ENCODE assay signal across 24 cellular contexts in genomic region chr1:19923953-19924346, GRCh38. TPM values are rescaled to one million over a fixed set of nuclear protein-coding genes. Genes with fewer than 3 reads are reported as not detected.
"Had no signal": no experiment of that assay in that cellular context is flagged by ENCODE, and none has a peak within 500 bp of the region (broad histone marks: within the 10 kb centered on the region; RNA-seq: fewer than 3 reads in every experiment).

No MANE protein-coding gene starts in this region.

- H3K9me3 ChIP-seq: MG63, SJCRH30 had no signal

- H3K4me3 ChIP-seq: MG63, SJCRH30 had no signal

- H3K27me3 ChIP-seq: MG63 had no signal

- H3K36me3 ChIP-seq: MG63, SJCRH30 had no signal

- FAIRE-seq: HTR-8/SVneo had no signal

- ATAC-seq: Panc1, SK-N-SH treated with all-trans-retinoic acid at 6 μM for 48 hours had no signal

- H3K4me1 ChIP-seq: SJCRH30 had no signal

- H3K27ac ChIP-seq: HL-60, RWPE1, SJCRH30 had no signal

- DNase-seq: Karpas-422, KG1, MG63, NCI-H1092, NCI-H1105 treated with DMSO at 0.1 percent for 48 hours, NCI-H1417 treated with DMSO at 0.1 percent for 48 hours, NCI-H146, NCI-H1694 treated with DMSO at 0.1 percent for 48 hours, NCI-H1930, NCI-H2081, NCI-H2107, NCI-H226, NCI-H446, NCI-H510A, NCI-H524 treated with DMSO at 0.1 percent for 48 hours, NCI-H69, NCI-H774, SHP77 treated with DMSO at 0.1 percent for 48 hours, SJCRH30 had no signal

RNA-seq across cellular contexts. Expression of gene PLA2G2E, which starts 0.5 kb away (rescaled TPM):
- total RNA-seq: SJCRH30 had no signal

RNA-seq across cellular contexts. Expression of gene PLA2G2A, which starts 55.5 kb away (rescaled TPM):
- total RNA-seq: SJCRH30 had no signal
